In genomic region chr5:38766151-38766550, GRCh38 we compare ENCODE assay signal across 29 cellular contexts.
"Had no signal": no experiment of that assay in that cellular context is flagged by ENCODE, and none has a peak within 500 bp of the region (broad histone marks: within the 10 kb centered on the region; RNA-seq: fewer than 3 reads in every experiment).

No MANE protein-coding gene starts in this region.

- H3K27ac ChIP-seq: colonic mucosa, esophagus muscularis mucosa, foreskin keratinocyte, gastroesophageal sphincter, heart left ventricle, hepatocyte, left lung, neutrophil, parathyroid adenoma, right atrium auricular region, suprapubic skin, transverse colon had no signal

- H3K79me2 ChIP-seq: hepatocyte, parathyroid adenoma had no signal

- H3K4me2 ChIP-seq: hepatocyte, smooth muscle cell had no signal

- H3K4me3 ChIP-seq: colonic mucosa, esophagus muscularis mucosa, gastroesophageal sphincter, heart left ventricle, hepatocyte, left lung, mucosa of descending colon, right atrium auricular region, smooth muscle cell, suprapubic skin, transverse colon had no signal

- H3K4me3 Mint-ChIP-seq: mesothelial cell of epicardium; naive thymus-derived CD8-positive, alpha-beta T cell; neural crest cell; stimulated activated naive CD8-positive, alpha-beta T cell treated with anti-CD3 and anti-CD28 coated beads, Interleukin-15, amount 100 ng/mL, for 72 hours had no signal

- H3K9me3 ChIP-seq: colonic mucosa, neutrophil, suprapubic skin, transverse colon had no signal

- H3K4me1 Mint-ChIP-seq: mesothelial cell of epicardium; naive thymus-derived CD8-positive, alpha-beta T cell; neural crest cell; stimulated activated naive CD8-positive, alpha-beta T cell treated with anti-CD3 and anti-CD28 coated beads, Interleukin-15, amount 100 ng/mL, for 72 hours had no signal

- H3K27me3 ChIP-seq: colonic mucosa, esophagus muscularis mucosa, gastroesophageal sphincter, heart left ventricle, hepatocyte, left lung, neutrophil, right atrium auricular region, suprapubic skin, transverse colon had no signal

- ATAC-seq: foreskin keratinocyte; gastroesophageal sphincter; heart left ventricle; left cardiac atrium; left lung; mucosa of descending colon; naive thymus-derived CD8-positive, alpha-beta T cell; sciatic nerve; stimulated activated naive CD8-positive, alpha-beta T cell treated with anti-CD3 and anti-CD28 coated beads, Interleukin-15, amount 100 ng/mL, for 72 hours had no signal

- DNase-seq: colonic mucosa; dermis blood vessel endothelial cell; effector memory CD4-positive, alpha-beta T cell; foreskin keratinocyte; heart left ventricle; left cardiac atrium; left lung; mesenchymal stem cell; mucosa of descending colon; naive thymus-derived CD8-positive, alpha-beta T cell; stimulated activated CD4-positive, alpha-beta T cell treated with anti-CD3 and anti-CD28 coated beads, Interleukin-12 subunit alpha, Interleukin-12 subunit beta, amount 100 ng/mL, for 4 hours; stimulated activated CD4-positive, alpha-beta T cell treated with anti-CD3 and anti-CD28 coated beads, Interleukin-1b, Interleukin-23, amount 100 ng/mL, for 48 hours; stimulated activated CD4-positive, alpha-beta T cell treated with anti-CD3 and anti-CD28 coated beads, Interleukin-4, amount 100 ng/mL, for 1 hour; stimulated activated CD8-positive, alpha-beta memory T cell treated with anti-CD3 and anti-CD28 coated beads, Interleukin-4, amount 100 ng/mL, for 48 hours; stimulated activated naive CD4-positive, alpha-beta T cell; stimulated activated naive CD8-positive, alpha-beta T cell treated with anti-CD3 and anti-CD28 coated beads, Interleukin-15, amount 100 ng/mL, for 72 hours; transverse colon had no signal

- H3K27ac Mint-ChIP-seq: mesothelial cell of epicardium; naive thymus-derived CD8-positive, alpha-beta T cell; progenitor cell of endocrine pancreas; stimulated activated naive CD8-positive, alpha-beta T cell treated with anti-CD3 and anti-CD28 coated beads, Interleukin-15, amount 100 ng/mL, for 72 hours had no signal

- H3K36me3 ChIP-seq: colonic mucosa, esophagus muscularis mucosa, gastroesophageal sphincter, heart left ventricle, left lung, neutrophil, right atrium auricular region, suprapubic skin, transverse colon had no signal

- H3K4me1 ChIP-seq: colonic mucosa, foreskin keratinocyte, gastroesophageal sphincter, left lung, parathyroid adenoma, transverse colon had no signal

- H3K27me3 Mint-ChIP-seq: progenitor cell of endocrine pancreas had no signal

- H2AFZ ChIP-seq: hepatocyte, parathyroid adenoma had no signal
